ENCODE assay signal across 13 cellular contexts in the genomic region with DNA sequence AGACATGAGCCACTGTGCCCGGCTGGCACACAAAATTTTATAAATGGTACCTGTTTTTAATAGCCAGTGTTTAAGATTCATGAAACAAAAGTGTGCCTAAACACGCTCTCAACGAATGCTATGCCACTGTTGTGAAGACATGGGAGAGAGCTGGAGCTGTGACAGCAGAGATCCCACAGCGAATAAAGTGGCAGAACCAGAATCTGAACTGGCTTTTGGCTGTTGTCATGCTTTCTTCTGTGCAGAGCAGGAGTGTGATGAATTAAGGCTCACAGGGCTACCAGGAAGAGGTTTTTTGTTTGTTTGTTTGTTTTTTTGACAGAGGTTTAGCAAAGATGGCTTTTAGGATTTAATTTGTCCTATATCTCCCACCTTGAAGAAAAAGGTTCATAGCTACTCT. TPM values are rescaled to one million over a fixed set of nuclear protein-coding genes. Genes with fewer than 3 reads are reported as not detected.
"Had no signal": no experiment of that assay in that cellular context is flagged by ENCODE, and none has a peak within 500 bp of the region (broad histone marks: within the 10 kb centered on the region; RNA-seq: fewer than 3 reads in every experiment).

No MANE protein-coding gene starts in this region.

- H3K27me3 ChIP-seq: adrenal gland, foreskin keratinocyte, stomach, uterus had no signal

- H3K27ac ChIP-seq: adrenal gland, foreskin keratinocyte, stomach, uterus had no signal

- H3K4me3 ChIP-seq: adrenal gland, stomach, thoracic aorta, uterus had no signal

- H3K36me3 ChIP-seq: adrenal gland, stomach, thoracic aorta, uterus had no signal

- DNase-seq: activated CD4-positive, alpha-beta T cell treated with anti-CD3 and anti-CD28 coated beads, Interleukin-2, amount 50 U/mL, for 1 hour; activated CD4-positive, CD25-positive, alpha-beta regulatory T cell; activated naive CD4-positive, alpha-beta T cell treated with anti-CD3 and anti-CD28 coated beads, Interleukin-2, amount 10 ng/mL, durations not matched to agents 7 days and 5 days; adrenal gland; cerebellar nuclear complex; endodermal cell; foreskin keratinocyte; stimulated activated CD4-positive, alpha-beta T cell treated with anti-CD3 and anti-CD28 coated beads, Interleukin-4, amount 100 ng/mL, for 4 hours; stomach; T-helper 17 cell; uterus had no signal

- H3K9me3 ChIP-seq: adrenal gland, stomach, thoracic aorta, uterus had no signal

- H3K4me1 ChIP-seq: foreskin keratinocyte, uterus had no signal

- ATAC-seq: foreskin keratinocyte, T-helper 17 cell had no signal

RNA-seq across cellular contexts. Expression of a gene that starts 14.5 kb away (rescaled TPM):
- total RNA-seq: activated CD8-positive, alpha-beta memory T cell treated with anti-CD3 and anti-CD28 coated beads for 36 hours had no signal
